11 cellular contexts compared by ENCODE assay signal in the genomic region with DNA sequence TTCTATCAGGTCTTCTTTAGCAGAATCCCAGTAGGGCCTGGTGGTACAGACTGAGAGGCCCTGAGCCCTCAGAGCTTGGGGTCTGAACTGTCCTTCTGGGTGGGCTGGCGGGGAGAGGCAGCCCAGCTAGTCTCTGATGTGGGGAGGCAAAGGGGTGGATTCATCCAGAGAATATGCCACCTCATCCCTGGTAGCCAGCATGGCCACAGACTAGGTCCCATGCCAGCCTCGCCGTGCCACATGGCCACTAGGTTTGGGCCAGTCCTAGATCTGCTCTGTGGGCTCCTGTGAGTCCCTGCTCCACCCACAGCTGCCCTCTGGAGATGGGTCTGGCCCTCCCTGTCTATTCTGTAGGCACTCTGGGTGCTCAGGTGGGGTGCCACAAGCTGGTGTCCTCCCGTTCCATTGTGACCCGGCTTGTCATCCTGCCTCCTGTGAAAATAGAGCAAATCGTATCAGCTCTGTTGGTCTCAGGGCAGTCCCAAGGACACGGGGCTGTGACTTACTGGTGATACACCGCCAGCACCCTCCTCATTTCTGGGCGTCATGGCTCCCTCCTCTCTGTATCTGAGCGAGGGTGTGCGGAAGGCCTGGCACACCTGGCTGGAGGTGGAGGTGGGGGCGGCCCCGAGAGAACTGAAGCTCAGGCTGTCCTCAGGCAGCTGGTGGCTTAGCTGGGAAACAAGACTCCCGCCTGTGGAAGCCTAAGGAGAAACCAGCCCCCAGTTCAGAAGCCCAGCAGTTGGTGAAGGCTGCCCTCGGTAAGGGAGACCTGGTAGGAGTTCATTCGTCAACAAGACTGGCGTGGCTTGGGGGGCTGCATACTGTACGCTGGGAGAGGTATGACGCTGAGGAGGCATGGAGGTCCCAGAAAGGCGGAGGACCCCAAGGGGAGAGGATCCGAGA. TPM values are rescaled to one million over a fixed set of nuclear protein-coding genes. Genes with fewer than 3 reads are reported as not detected.
A peak's percentile ranks its signal among the peaks of the same experiment; 100 is the strongest.
DNase-seq lines count a peak whose midpoint lies in the region; ATAC-seq and TF ChIP-seq lines count a peak whose summit lies in the region.
"Had no signal": no experiment of that assay in that cellular context is flagged by ENCODE, and none has a peak within 500 bp of the region (broad histone marks: within the 10 kb centered on the region; RNA-seq: fewer than 3 reads in every experiment).

No MANE protein-coding gene starts in this region.

- no peaks in the 10 kb centered on the region for H3K9me3 ChIP-seq in left ventricle myocardium inferior (replicated peaks)
- no peaks in the 10 kb centered on the region for H3K9me3 ChIP-seq in prostate gland

- intact Hi-C loops in left ventricle myocardium inferior (cut with micrococcal nuclease), result no loop called here
- intact Hi-C loops in prostate gland (cut with DNase I), result no loop called here

- H3K36me3 Mint-ChIP-seq in WTC11, result no peaks in the 10 kb centered on the region
- no peaks in the 10 kb centered on the region for H3K36me3 Mint-ChIP-seq in immature natural killer cell

- H3K36me3 ChIP-seq in ACC112 (ENCODE audit: insufficient read depth, low read length), result no peaks in the 10 kb centered on the region
- H3K36me3 ChIP-seq in left ventricle myocardium inferior, result no peaks in the 10 kb centered on the region
- H3K36me3 ChIP-seq in prostate gland, result no peaks in the 10 kb centered on the region

- peaks cover 24% of the 10 kb centered on the region for H3K4me1 Mint-ChIP-seq in WTC11
- no peaks in the 10 kb centered on the region for H3K4me1 Mint-ChIP-seq in immature natural killer cell

- H3K9me3 Mint-ChIP-seq in WTC11 (no peaks in the 10 kb centered on the region), immature natural killer cell (no peaks in the 10 kb centered on the region)
- H3K9me3 Mint-ChIP-seq: neural crest cell had no signal

- H3K27me3 ChIP-seq in ACC112 (ENCODE audit: insufficient read depth, low read length), result no peaks in the 10 kb centered on the region
- H3K27me3 ChIP-seq in left ventricle myocardium inferior (ENCODE audit: low read depth), result no peaks in the 10 kb centered on the region
- no peaks in the 10 kb centered on the region for H3K27me3 ChIP-seq in prostate gland (replicated peaks; ENCODE audit: insufficient read depth)

- CTCF ChIA-PET in WTC11 (lab: Charles Lee), result interaction anchor here (1.1 to 2.3 kb wide), 6 partner anchors 15 to 29 kb away, joined by 3 to 13 read pairs (median 5); no protein-coding TSS in a partner anchor

- TF ChIP-seq CTCF in WTC11 (IDR thresholded peaks at IDR 0.05) (no peak), left ventricle myocardium inferior (IDR thresholded peaks at IDR 0.05; ENCODE audit: borderline replicate concordance) (no peak), prostate gland (IDR thresholded peaks at IDR 0.05) (no peak)

- no peak overlapping the region for H3K4me3 Mint-ChIP-seq in WTC11
- H3K4me3 Mint-ChIP-seq in immature natural killer cell, result no peak overlapping the region
- H3K4me3 Mint-ChIP-seq: neural crest cell had no signal

- H3K27me3 Mint-ChIP-seq in WTC11 (ENCODE audit: low read depth) (no peaks in the 10 kb centered on the region), immature natural killer cell (ENCODE audit: low read depth in 3 of 3) (peaks cover 0 to 7% (median 0%) of the 10 kb centered on the region in 3 donors)

- POLR2A ChIA-PET in WTC11 (lab: Charles Lee), result no interaction called here

- DNase-seq in WTC11 (ENCODE audit: low spot score) (no peak), left ventricle myocardium inferior (peak; percentile 13), prostate gland (ENCODE audit: low spot score) (no peak), GM03348 (ENCODE audit: low spot score) (no peak), activated gamma-delta T cell (lab: John Stamatoyannopoulos, UW) (no peak), immature natural killer cell (no peak)
- DNase-seq: activated CD4-positive, alpha-beta T cell treated with anti-CD3 and anti-CD28 coated beads, Interleukin-2, amount 50 U/mL, for 1 hour; T-helper 2 cell had no signal

- 0 out of 2 replicates have a peak overlapping the region, but pooled peaks have one; percentile 38 for H3K27ac Mint-ChIP-seq in WTC11
- H3K27ac Mint-ChIP-seq in immature natural killer cell, result no peak overlapping the region

- H3K79me2 ChIP-seq in ACC112 (ENCODE audit: control insufficient read depth, insufficient read depth, low read length, unreplicated experiment), result no peaks in the 10 kb centered on the region

- H2AFZ ChIP-seq in ACC112 (ENCODE audit: low read length, unreplicated experiment), result no peak overlapping the region

- H3K27ac ChIP-seq in ACC112 (ENCODE audit: low read depth, low read length) (peak overlapping the region; percentile 56), left ventricle myocardium inferior (replicated peaks) (peak overlapping the region; percentile 81), prostate gland (peak overlapping the region; percentile 59 to 63)

- ATAC-seq in WTC11 (no peak), HG02981 (IDR thresholded peaks at IDR 0.05; ENCODE audit: unreplicated experiment) (no peak)

- H3K4me3 ChIP-seq in ACC112 (ENCODE audit: low read depth, low read length), result no peak overlapping the region
- peak overlapping the region; percentile 55 for H3K4me3 ChIP-seq in left ventricle myocardium inferior
- H3K4me3 ChIP-seq in prostate gland, result no peak overlapping the region

- WGBS in prostate gland, result 89% methylated on average over 21 of the region's 21 CpGs

- peaks cover 32% of the 10 kb centered on the region for H3K4me1 ChIP-seq in ACC112 (ENCODE audit: control insufficient read depth, insufficient read depth, low read length, unreplicated experiment)
- H3K4me1 ChIP-seq in left ventricle myocardium inferior, result peaks cover 100% of the 10 kb centered on the region
- peaks cover 25% of the 10 kb centered on the region for H3K4me1 ChIP-seq in prostate gland (replicated peaks)

- no peak for TF ChIP-seq POLR2A in prostate gland (IDR thresholded peaks at IDR 0.05)

TF ChIP-seq in WTC11, 78 proteins besides CTCF, POLR2A, EP300 and RAD21:
- TF ChIP-seq SP1 (CRISPR knock-in tag; conservative IDR thresholded peaks at IDR 0.05), result no peak

RNA-seq across cellular contexts. Expression of gene UNC5B, which starts 33.3 kb away (rescaled TPM):
- 31.2 to 49.6 TPM (median 31.6 TPM) in 3 replicates for total RNA-seq in WTC11 (2021)
- total RNA-seq in left ventricle myocardium inferior, result 15.6 TPM
- total RNA-seq in prostate gland, result 10 to 100 TPM; 12.8 to 58.4 TPM
- under 1 TPM in 2 of 3 donors, not detected in 1; 0.06 to 0.34 TPM for polyA plus RNA-seq in immature natural killer cell
